Comparison of ENCODE assay signal across 14 cellular contexts in genomic region chr2:190328748-190329147, GRCh38. TPM values are rescaled to one million over a fixed set of nuclear protein-coding genes. Genes with fewer than 3 reads are reported as not detected.
DNase-seq lines count a peak whose midpoint lies in the region; ATAC-seq, FAIRE-seq and TF ChIP-seq lines count a peak whose summit lies in the region.
"Had no signal": no experiment of that assay in that cellular context is flagged by ENCODE, and none has a peak within 500 bp of the region (broad histone marks: within the 10 kb centered on the region; RNA-seq: fewer than 3 reads in every experiment).

No MANE protein-coding gene starts in this region.

- TF ChIP-seq CTCF in AG09309 (IDR thresholded peaks at IDR 0.05; ENCODE audit: control insufficient read depth, insufficient read depth, low read depth, low read length, missing control alignments) (peak; percentile 15), ascending aorta (IDR thresholded peaks at IDR 0.05) (peak in 2 of 3 experiments; percentile 13 to 36), kidney (IDR thresholded peaks at IDR 0.05; ENCODE audit: borderline replicate concordance, extremely low read depth, insufficient read depth) (peak; percentile 23)

- H3K9me3 Mint-ChIP-seq in naive thymus-derived CD8-positive, alpha-beta T cell: no peaks in the 10 kb centered on the region
- H3K9me3 Mint-ChIP-seq: activated T-cell treated with anti-CD3 and anti-CD28 coated beads, Interleukin-2, amount 50 U/mL, for 72 hours; CD8-positive, alpha-beta T cell; stimulated activated effector memory CD8-positive, alpha-beta T cell treated with anti-CD3 and anti-CD28 coated beads, Interleukin-12 subunit alpha, Interleukin-12 subunit beta, amount 100 ng/mL, for 72 hours had no signal

- peaks cover 10 to 37% (median 25%) of the 10 kb centered on the region in 5 donors for H3K27me3 Mint-ChIP-seq in naive thymus-derived CD8-positive, alpha-beta T cell

- no peak overlapping the region for H3K4me3 Mint-ChIP-seq in naive thymus-derived CD8-positive, alpha-beta T cell
- H3K4me3 Mint-ChIP-seq: activated T-cell treated with anti-CD3 and anti-CD28 coated beads, Interleukin-2, amount 50 U/mL, for 72 hours; CD8-positive, alpha-beta T cell; stimulated activated effector memory CD8-positive, alpha-beta T cell treated with anti-CD3 and anti-CD28 coated beads, Interleukin-12 subunit alpha, Interleukin-12 subunit beta, amount 100 ng/mL, for 72 hours had no signal

- ATAC-seq in GM19455 (IDR thresholded peaks at IDR 0.05; ENCODE audit: unreplicated experiment): no peak
- ATAC-seq in naive thymus-derived CD8-positive, alpha-beta T cell: no peak
- ATAC-seq: activated T-cell treated with anti-CD3 and anti-CD28 coated beads, Interleukin-2, amount 50 U/mL, for 72 hours; CD8-positive, alpha-beta T cell; stimulated activated effector memory CD8-positive, alpha-beta T cell treated with anti-CD3 and anti-CD28 coated beads, Interleukin-12 subunit alpha, Interleukin-12 subunit beta, amount 100 ng/mL, for 72 hours had no signal

- H3K36me3 ChIP-seq in ascending aorta (no peaks in the 10 kb centered on the region), kidney (ENCODE audit: control insufficient read depth in 1 of 2, insufficient read depth in 2 of 2, low read length in 2 of 2) (no peaks in the 10 kb centered on the region)
- H3K36me3 ChIP-seq: HAP-1 had no signal

- H3K4me1 Mint-ChIP-seq in naive thymus-derived CD8-positive, alpha-beta T cell: no peaks in the 10 kb centered on the region
- H3K4me1 Mint-ChIP-seq: stimulated activated effector memory CD8-positive, alpha-beta T cell treated with anti-CD3 and anti-CD28 coated beads, Interleukin-12 subunit alpha, Interleukin-12 subunit beta, amount 100 ng/mL, for 72 hours had no signal

- H3K27ac ChIP-seq in ascending aorta: no peak overlapping the region
- no peak overlapping the region for H3K27ac ChIP-seq in kidney (ENCODE audit: low read depth in 2 of 2, low read length in 2 of 2)

- DNase-seq in AG09309 (ENCODE audit: low read depth) (no peak), HCEC 1CT (peak; percentile 15), ascending aorta (ENCODE audit: low spot score in 2 of 2) (no peak), kidney (no peak), NCI-H128 (lab: John Stamatoyannopoulos, UW; ENCODE audit: unreplicated experiment) (no peak)
- no peak for DNase-seq in naive thymus-derived CD8-positive, alpha-beta T cell
- no peak for DNase-seq in activated T-cell treated with anti-CD3 and anti-CD28 coated beads, Interleukin-2, amount 50 U/mL, for 48 hours
- DNase-seq: activated T-cell treated with anti-CD3 and anti-CD28 coated beads, Interleukin-2, amount 50 U/mL, for 72 hours; CD8-positive, alpha-beta T cell; KBM-7; NCI-H2171 treated with DMSO at 0.1 percent for 48 hours had no signal

- H3K9me3 ChIP-seq in ascending aorta (no peaks in the 10 kb centered on the region), kidney (ENCODE audit: control insufficient read depth in 1 of 2, low read length in 2 of 2) (no peaks in the 10 kb centered on the region)
- H3K9me3 ChIP-seq: HAP-1 had no signal

- no peak overlapping the region for H3K9ac ChIP-seq in kidney (ENCODE audit: low read length in 2 of 2)

- intact Hi-C loops in ascending aorta (cut with DNase I) (no loop called here), kidney (cut with DNase I) (no loop called here)

- no peak for FAIRE-seq in kidney (lab: Jason Lieb, UNC)

- peaks cover 0 to 2% of the 10 kb centered on the region in 2 donors for H3K4me1 ChIP-seq in ascending aorta
- no peaks in the 10 kb centered on the region for H3K4me1 ChIP-seq in kidney (ENCODE audit: control insufficient read depth in 1 of 2, insufficient read depth in 1 of 2, low read depth in 1 of 2, low read length in 2 of 2)
- H3K4me1 ChIP-seq: HAP-1 had no signal

- H3K27ac Mint-ChIP-seq in naive thymus-derived CD8-positive, alpha-beta T cell: no peak overlapping the region
- H3K27ac Mint-ChIP-seq: activated T-cell treated with anti-CD3 and anti-CD28 coated beads, Interleukin-2, amount 50 U/mL, for 72 hours; CD8-positive, alpha-beta T cell; stimulated activated effector memory CD8-positive, alpha-beta T cell treated with anti-CD3 and anti-CD28 coated beads, Interleukin-12 subunit alpha, Interleukin-12 subunit beta, amount 100 ng/mL, for 72 hours had no signal

- POLR2A ChIA-PET in naive thymus-derived CD8-positive, alpha-beta T cell (lab: Charles Lee): no interaction called here

- H3K36me3 Mint-ChIP-seq in naive thymus-derived CD8-positive, alpha-beta T cell: no peaks in the 10 kb centered on the region
- H3K36me3 Mint-ChIP-seq: CD8-positive, alpha-beta T cell; stimulated activated effector memory CD8-positive, alpha-beta T cell treated with anti-CD3 and anti-CD28 coated beads, Interleukin-12 subunit alpha, Interleukin-12 subunit beta, amount 100 ng/mL, for 72 hours had no signal

- H3K27me3 ChIP-seq in ascending aorta: no peaks in the 10 kb centered on the region

- H3K4me3 ChIP-seq in AG09309 (ENCODE audit: control insufficient read depth, low read depth, low read length): no peak overlapping the region
- no peak overlapping the region for H3K4me3 ChIP-seq in ascending aorta
- H3K4me3 ChIP-seq in kidney (ENCODE audit: low read length in 2 of 2): no peak overlapping the region
- H3K4me3 ChIP-seq: HAP-1 had no signal

RNA-seq across cellular contexts. Expression of gene HIBCH, which starts 9.1 kb away (rescaled TPM):
- total RNA-seq in ascending aorta (3.7 TPM), kidney (35.7 TPM)
- 115 TPM for polyA plus RNA-seq in kidney (ENCODE audit: insufficient read depth, low read depth, low replicate concordance)
- 10 to 100 TPM; 18.5 to 19.6 TPM for total RNA-seq in naive thymus-derived CD8-positive, alpha-beta T cell
- polyA plus RNA-seq in naive thymus-derived CD8-positive, alpha-beta T cell: 10 to 100 TPM; 18.0 to 24.5 (median 19.5) TPM

RNA-seq across cellular contexts. Expression of gene INPP1, which starts 14.6 kb away (rescaled TPM):
- total RNA-seq in ascending aorta: 13.3 TPM
- 27.2 TPM for total RNA-seq in kidney
- 15.1 TPM for polyA plus RNA-seq in kidney (ENCODE audit: insufficient read depth, low read depth, low replicate concordance)
- total RNA-seq in naive thymus-derived CD8-positive, alpha-beta T cell: 1 to 10 TPM; 2.2 to 3.6 TPM
- polyA plus RNA-seq in naive thymus-derived CD8-positive, alpha-beta T cell: 1 to 10 TPM; 1.2 to 2.8 (median 2.7) TPM
